In the genomic region with DNA sequence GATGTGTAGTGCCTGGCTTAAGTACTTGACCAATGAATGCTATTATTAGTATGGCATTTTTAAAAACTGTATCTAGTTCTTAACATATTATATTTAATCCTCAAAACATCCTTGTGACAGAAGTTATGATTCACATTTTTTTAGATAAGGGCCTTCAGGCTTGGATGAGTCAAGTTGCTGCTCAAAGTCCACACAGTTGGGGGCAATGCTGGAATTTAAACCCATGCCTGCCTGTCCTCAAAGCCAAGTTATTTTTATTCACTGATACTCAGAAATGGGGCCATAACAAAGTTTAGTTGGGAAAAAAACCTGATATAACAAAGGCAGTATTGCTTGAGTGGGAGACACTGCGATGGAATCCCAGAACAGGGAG, we compare ENCODE assay signal across 1 cellular context.
TF ChIP-seq lines count a peak whose summit lies in the region.

No MANE protein-coding gene starts in this region.

TF ChIP-seq in A549, 52 proteins besides CTCF, POLR2A, EP300 and RAD21 (continued from another document):
- TF ChIP-seq, protein P1, sequence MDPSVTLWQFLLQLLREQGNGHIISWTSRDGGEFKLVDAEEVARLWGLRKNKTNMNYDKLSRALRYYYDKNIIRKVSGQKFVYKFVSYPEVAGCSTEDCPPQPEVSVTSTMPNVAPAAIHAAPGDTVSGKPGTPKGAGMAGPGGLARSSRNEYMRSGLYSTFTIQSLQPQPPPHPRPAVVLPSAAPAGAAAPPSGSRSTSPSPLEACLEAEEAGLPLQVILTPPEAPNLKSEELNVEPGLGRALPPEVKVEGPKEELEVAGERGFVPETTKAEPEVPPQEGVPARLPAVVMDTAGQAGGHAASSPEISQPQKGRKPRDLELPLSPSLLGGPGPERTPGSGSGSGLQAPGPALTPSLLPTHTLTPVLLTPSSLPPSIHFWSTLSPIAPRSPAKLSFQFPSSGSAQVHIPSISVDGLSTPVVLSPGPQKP (IDR thresholded peaks at IDR 0.05; ENCODE audit: low read depth, low read length): no peak
- TF ChIP-seq EHMT2 (IDR thresholded peaks at IDR 0.05; ENCODE audit: low read depth): no peak
- peak; percentile 47; the same call in 1 of the 2 replicates for TF ChIP-seq ESRRA (IDR thresholded peaks at IDR 0.05; ENCODE audit: borderline replicate concordance, low read length)
- TF ChIP-seq ZC3H11A (IDR thresholded peaks at IDR 0.05): no peak
- no peak for TF ChIP-seq NFE2L2 (conservative IDR thresholded peaks at IDR 0.05; ENCODE audit: low read length)
- peak; percentile 77 for TF ChIP-seq FOSL2 (IDR thresholded peaks at IDR 0.05)
- TF ChIP-seq FOSL2 (CRISPR knock-in tag; IDR thresholded peaks at IDR 0.05): peak; percentile 81
- TF ChIP-seq, protein P2, sequence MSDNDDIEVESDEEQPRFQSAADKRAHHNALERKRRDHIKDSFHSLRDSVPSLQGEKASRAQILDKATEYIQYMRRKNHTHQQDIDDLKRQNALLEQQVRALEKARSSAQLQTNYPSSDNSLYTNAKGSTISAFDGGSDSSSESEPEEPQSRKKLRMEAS (IDR thresholded peaks at IDR 0.05): peak; percentile 48; the same call in 1 of the 2 replicates
- peak; percentile 61; the same call in 1 of the 2 replicates for TF ChIP-seq GATA3 (IDR thresholded peaks at IDR 0.05; ENCODE audit: borderline replicate concordance)
- peak; percentile 83 for TF ChIP-seq JUNB (IDR thresholded peaks at IDR 0.05)
- TF ChIP-seq HEYL (CRISPR knock-in tag; IDR thresholded peaks at IDR 0.05): no peak
TF ChIP-seq in A549: peak in this region for 5.
